In genomic region chr11:34276465-34276864, GRCh38 we compare ENCODE assay signal across 1 cellular context.
TF ChIP-seq lines count a peak whose summit lies in the region.

No MANE protein-coding gene starts in this region.

TF ChIP-seq in IMR-90, 13 proteins besides CTCF, POLR2A, EP300 and RAD21 (continued from another document):
- TF ChIP-seq ELK1 (IDR thresholded peaks at IDR 0.05; ENCODE audit: borderline replicate concordance, low read depth, low read length): no peak
- TF ChIP-seq BHLHE40 (IDR thresholded peaks at IDR 0.05; ENCODE audit: low read depth, low read length): no peak
- no peak for TF ChIP-seq RCOR1 (IDR thresholded peaks at IDR 0.05; ENCODE audit: insufficient replicate concordance, low read length)
- no peak for TF ChIP-seq CHD1 (IDR thresholded peaks at IDR 0.05; ENCODE audit: low read depth, low read length)
- TF ChIP-seq MAZ (IDR thresholded peaks at IDR 0.05; ENCODE audit: borderline replicate concordance, low read depth, low read length): no peak
- no peak for TF ChIP-seq RFX5 (IDR thresholded peaks at IDR 0.05; ENCODE audit: low read depth, low read length)
- TF ChIP-seq SMC3 (IDR thresholded peaks at IDR 0.05; ENCODE audit: low read depth, low read length): no peak
- TF ChIP-seq MXI1 (IDR thresholded peaks at IDR 0.05; ENCODE audit: borderline replicate concordance, low read depth, low read length): no peak
- TF ChIP-seq NFE2L2 (IDR thresholded peaks at IDR 0.05; ENCODE audit: low read depth, low read length): no peak
